8 cellular contexts compared by ENCODE assay signal in the genomic region with DNA sequence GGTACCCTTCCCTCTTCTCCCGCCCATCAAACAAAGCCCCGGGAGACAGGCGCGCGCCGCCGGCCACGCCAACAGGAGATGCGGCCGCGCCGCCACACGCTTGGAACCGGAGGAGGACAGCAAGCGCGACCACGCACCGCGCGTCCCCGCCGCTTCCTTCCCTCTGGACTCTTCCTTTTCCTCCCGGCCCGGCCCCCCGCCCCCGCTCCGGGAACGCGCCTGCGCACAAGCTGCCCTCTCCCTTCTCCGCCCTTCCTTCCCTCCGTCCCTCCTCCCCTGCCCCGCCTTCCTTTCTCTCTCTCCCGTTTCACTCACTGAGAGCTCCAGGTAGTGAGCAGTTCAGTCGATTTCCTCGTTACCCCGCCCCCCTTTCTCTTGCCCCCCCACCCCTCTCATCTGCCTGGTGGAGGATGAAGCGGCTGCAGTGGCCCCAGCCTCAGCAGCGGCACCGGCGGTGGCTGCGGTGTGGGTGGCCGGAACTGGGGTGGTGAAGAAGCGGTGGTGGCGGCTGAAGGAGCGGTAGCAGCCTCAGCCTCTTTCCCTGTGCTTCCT. TPM values are rescaled to one million over a fixed set of nuclear protein-coding genes. Genes with fewer than 3 reads are reported as not detected.
A peak's percentile ranks its signal among the peaks of the same experiment; 100 is the strongest.
DNase-seq lines count a peak whose midpoint lies in the region; ATAC-seq and TF ChIP-seq lines count a peak whose summit lies in the region.

A gene (plus strand): TSS at position 310 of the 552 bp plus-strand sequence. CDS start 569 bp downstream, outside the sequence.

- no peaks in the 10 kb centered on the region for H3K27me3 Mint-ChIP-seq in activated naive CD4-positive, alpha-beta T cell treated with anti-CD3 and anti-CD28 coated beads, Interleukin-2, amount 50 U/mL, for 24 hours

- peak within 1 kb of the TSS; percentile 90 for H3K27ac ChIP-seq in suprapubic skin

- H3K9me3 ChIP-seq in suprapubic skin, result no peaks in the 10 kb centered on the region

- ATAC-seq in HG02623 (IDR thresholded peaks at IDR 0.05; ENCODE audit: unreplicated experiment), result peak; percentile 50
- ATAC-seq in SK-N-SH treated with all-trans-retinoic acid at 6 μM for 48 hours, result peak; percentile 81

- H3K27me3 ChIP-seq in suprapubic skin, result no peaks in the 10 kb centered on the region

- no peaks in the 10 kb centered on the region for H3K36me3 ChIP-seq in suprapubic skin

- no peaks in the 10 kb centered on the region for H3K36me3 Mint-ChIP-seq in activated naive CD4-positive, alpha-beta T cell treated with anti-CD3 and anti-CD28 coated beads, Interleukin-2, amount 50 U/mL, for 24 hours

- H3K4me3 ChIP-seq in suprapubic skin, result peak within 1 kb of the TSS; percentile 80

- 0% methylated on average over 45 of the region's 46 CpGs for WGBS in suprapubic skin

- DNase-seq in GM10266 (ENCODE audit: extremely low spot score), result peak; percentile 89
- DNase-seq in NCI-H1092 treated with DMSO at 0.1 percent for 48 hours (lab: John Stamatoyannopoulos, UW), result peak; percentile 87
- no peak for DNase-seq in glomerular endothelial cell (ENCODE audit: extremely low read depth, low read depth, low spot score)
- peak; percentile 96 for DNase-seq in occipital lobe (lab: John Stamatoyannopoulos, UW)
- DNase-seq in suprapubic skin (ENCODE audit: low spot score in 2 of 2), result peak; percentile 95

- peaks cover 34% of the 10 kb centered on the region for H3K4me1 Mint-ChIP-seq in activated naive CD4-positive, alpha-beta T cell treated with anti-CD3 and anti-CD28 coated beads, Interleukin-2, amount 50 U/mL, for 24 hours

- no peak for TF ChIP-seq CTCF in GM10266 (IDR thresholded peaks at IDR 0.05; ENCODE audit: control insufficient read depth, insufficient read depth, low read depth, missing control alignments)
- no peak for TF ChIP-seq CTCF in suprapubic skin (IDR thresholded peaks at IDR 0.05)

- H3K9me3 Mint-ChIP-seq in activated naive CD4-positive, alpha-beta T cell treated with anti-CD3 and anti-CD28 coated beads, Interleukin-2, amount 50 U/mL, for 24 hours, result no peaks in the 10 kb centered on the region

- H3K27ac Mint-ChIP-seq in activated naive CD4-positive, alpha-beta T cell treated with anti-CD3 and anti-CD28 coated beads, Interleukin-2, amount 50 U/mL, for 24 hours, result peak within 1 kb of the TSS; percentile 99

- no peak for TF ChIP-seq EP300 in suprapubic skin (IDR thresholded peaks at IDR 0.05)

- peak within 1 kb of the TSS; percentile 100 for H3K4me3 Mint-ChIP-seq in activated naive CD4-positive, alpha-beta T cell treated with anti-CD3 and anti-CD28 coated beads, Interleukin-2, amount 50 U/mL, for 24 hours

- peak in 1 of 2 donors; percentile 53 for TF ChIP-seq POLR2A in suprapubic skin (IDR thresholded peaks at IDR 0.05)

- peaks cover 24% of the 10 kb centered on the region for H3K4me1 ChIP-seq in suprapubic skin

TF ChIP-seq in SK-N-SH treated with all-trans-retinoic acid at 6 μM for 48 hours, 23 proteins besides CTCF, POLR2A, EP300 and RAD21:
- TF ChIP-seq SNAI2 (CRISPR knock-in tag; IDR thresholded peaks at IDR 0.05) (0 out of 2 replicates have a peak, but pooled peaks have one; percentile 58), ZNF8 (CRISPR knock-in tag; IDR thresholded peaks at IDR 0.05) (no peak)
TF ChIP-seq in SK-N-SH treated with all-trans-retinoic acid at 6 μM for 48 hours: peak in this region for 1.

RNA-seq across cellular contexts. Expression of the gene that starts here (rescaled TPM):
- 34.9 and 38.3 TPM in 2 replicates for total RNA-seq in glomerular endothelial cell
- total RNA-seq in occipital lobe, result 73.2 TPM
- 10 to 100 TPM; 18.8 to 35.3 (median 26.6) TPM for total RNA-seq in suprapubic skin
